ENCODE assay signal across 7 cellular contexts in the genomic region with DNA sequence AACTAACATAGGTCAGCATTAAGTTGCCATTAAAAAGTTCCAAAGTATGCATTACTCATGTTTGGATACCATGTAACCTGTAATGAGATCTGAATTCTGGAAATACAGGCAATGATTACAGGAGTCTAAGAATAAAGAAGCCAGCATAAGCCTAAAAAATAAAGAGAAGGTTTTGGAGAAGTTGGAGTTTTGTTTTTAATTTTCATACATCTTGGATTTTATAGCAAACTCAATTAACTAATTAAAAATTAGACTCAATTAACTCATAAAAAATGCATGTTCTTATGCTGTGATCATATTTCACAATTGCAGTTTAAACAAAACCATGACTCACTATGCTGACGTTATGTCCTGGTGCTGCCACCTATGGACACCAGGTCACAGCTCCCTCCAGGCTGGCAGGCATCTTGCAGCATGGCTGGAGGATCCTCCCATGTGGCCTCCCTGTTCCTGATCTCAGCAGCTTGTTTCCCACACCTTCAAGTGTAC.
DNase-seq lines count a peak whose midpoint lies in the region; TF ChIP-seq lines count a peak whose summit lies in the region.

No MANE protein-coding gene starts in this region.

- no peaks in the 10 kb centered on the region for H3K9me3 ChIP-seq in fibroblast of lung (ENCODE audit: control insufficient read depth, insufficient read depth, low read depth, low read length)

- no peak overlapping the region for H3K4me3 ChIP-seq in fibroblast of lung (replicated peaks in 1 of 4; ENCODE audit: control extremely low read depth in 1 of 4, insufficient read depth in 1 of 4, low read depth in 3 of 4, low read length in 4 of 4)

- no peaks in the 10 kb centered on the region for H4K20me1 ChIP-seq in fibroblast of lung (ENCODE audit: control insufficient read depth, extremely low read depth, insufficient read depth, low read length)

- H3K9ac ChIP-seq in fibroblast of lung (ENCODE audit: insufficient read depth, low read length) = no peak overlapping the region

- H3K79me2 ChIP-seq in fibroblast of lung (ENCODE audit: control insufficient read depth, insufficient read depth, low read length) = no peaks in the 10 kb centered on the region

- DNase-seq in GM04504 (ENCODE audit: low read depth) = peak; percentile 1
- peak; percentile 50 for DNase-seq in HK-2 (ENCODE audit: unreplicated experiment)
- peak; percentile 36 for DNase-seq in RPMI8226
- peak; percentile 78 to 87 for DNase-seq in fibroblast of lung (ENCODE audit: low read depth in 2 of 2)
- peak; percentile 88 for DNase-seq in renal cortical epithelial cell (ENCODE audit: low read depth)
- DNase-seq in inferior parietal cortex (ENCODE audit: extremely low spot score) = no peak
- no peak for DNase-seq in mesenteric fat pad (ENCODE audit: low spot score)

- H3K4me1 ChIP-seq in fibroblast of lung (ENCODE audit: control insufficient read depth, extremely low read depth, insufficient read depth, low read length) = peaks cover 4% of the 10 kb centered on the region

- no peaks in the 10 kb centered on the region for H3K27me3 ChIP-seq in fibroblast of lung (ENCODE audit: control insufficient read depth, insufficient read depth, low read length)

- H2AFZ ChIP-seq in fibroblast of lung (ENCODE audit: low read length) = peak overlapping the region; percentile 50

- peak in 1 of 2 donors; percentile 62 for TF ChIP-seq CTCF in fibroblast of lung (conservative IDR thresholded peaks at IDR 0.05 in 1 of 2, IDR thresholded peaks at IDR 0.05 in 1 of 2; ENCODE audit: low read depth in 1 of 2, low read length in 2 of 2)

- no peak overlapping the region for H3K27ac ChIP-seq in fibroblast of lung (ENCODE audit: insufficient read depth, low read length)

- no peaks in the 10 kb centered on the region for H3K36me3 ChIP-seq in fibroblast of lung (ENCODE audit: control insufficient read depth, insufficient read depth, low read length)

- H3K4me2 ChIP-seq in fibroblast of lung (ENCODE audit: extremely low read depth, insufficient read depth, low read length) = no peak overlapping the region

Comparison
In these comparisons a context has a peak if more than half of its experiments do, and no peak if none do; other contexts are left out.
1. DNase-seq: peak in GM04504 (single experiment), HK-2 (single experiment), RPMI8226 (single experiment), fibroblast of lung (2 of 2) and renal cortical epithelial cell (single experiment); none in inferior parietal cortex (single experiment) and mesenteric fat pad (single experiment).